ENCODE assay signal across 15 cellular contexts in genomic region chr14:75996488-75996887, GRCh38.
"Had no signal": no experiment of that assay in that cellular context is flagged by ENCODE, and none has a peak within 500 bp of the region (broad histone marks: within the 10 kb centered on the region; RNA-seq: fewer than 3 reads in every experiment).

No MANE protein-coding gene starts in this region.

- ATAC-seq: activated CD8-positive, alpha-beta T cell treated with anti-CD3 and anti-CD28 coated beads for 36 hours; activated T-cell treated with anti-CD3 and anti-CD28 coated beads, Interleukin-2, amount 50 U/mL, for 72 hours; T-helper 17 cell; WTC11 had no signal

- DNase-seq: activated CD4-positive, alpha-beta T cell treated with anti-CD3 and anti-CD28 coated beads for 48 hours; activated CD8-positive, alpha-beta memory T cell treated with anti-CD3 and anti-CD28 coated beads, Interleukin-2, amount 50 U/mL, for 4 hours; activated CD8-positive, alpha-beta T cell treated with anti-CD3 and anti-CD28 coated beads for 36 hours; activated gamma-delta T cell; activated T-cell treated with anti-CD3 and anti-CD28 coated beads, Interleukin-2, amount 50 U/mL, for 72 hours; effector memory CD4-positive, alpha-beta T cell; hippocampal formation; nucleus accumbens; SJCRH30; stimulated activated CD4-positive, alpha-beta T cell treated with anti-CD3 and anti-CD28 coated beads, Interleukin-4, amount 100 ng/mL, for 24 hours; stimulated activated naive CD4-positive, alpha-beta T cell; T-helper 17 cell; upper lobe of right lung had no signal

- H3K4me1 ChIP-seq: SJCRH30 had no signal

- H3K9me3 ChIP-seq: SJCRH30, suprapubic skin, upper lobe of right lung had no signal

- H3K27me3 ChIP-seq: SJCRH30, suprapubic skin, upper lobe of right lung had no signal

- H3K4me3 ChIP-seq: SJCRH30, suprapubic skin, upper lobe of right lung had no signal

- H3K36me3 ChIP-seq: SJCRH30 had no signal

- H3K27ac ChIP-seq: SJCRH30 had no signal
